8 cellular contexts compared by ENCODE assay signal in genomic region chr3:73432021-73432722, GRCh38.
DNase-seq lines count a peak whose midpoint lies in the region; ATAC-seq and TF ChIP-seq lines count a peak whose summit lies in the region.

No MANE protein-coding gene starts in this region.

- intact Hi-C loops in activated CD4-positive, alpha-beta T cell treated with anti-CD3 and anti-CD28 coated beads, Interleukin-2, amount 10 ng/mL, durations not matched to agents 24 days and 14 days (cut with micrococcal nuclease) = no loop called here
- intact Hi-C loops in right cardiac atrium (cut with DNase I) = loop anchor here (5.0 to 10.0 kb wide), 2 partner anchors 327 to 330 kb away; no protein-coding TSS in a partner anchor

- H3K4me3 Mint-ChIP-seq in activated CD4-positive, alpha-beta T cell treated with anti-CD3 and anti-CD28 coated beads, Interleukin-2, amount 10 ng/mL, durations not matched to agents 24 days and 14 days = no peak overlapping the region
- no peak overlapping the region for H3K4me3 Mint-ChIP-seq in activated T-helper 17 cell treated with anti-CD3 and anti-CD28 coated beads, Interleukin-2, amount 50 U/mL, for 72 hours

- H3K9me3 Mint-ChIP-seq in activated CD4-positive, alpha-beta T cell treated with anti-CD3 and anti-CD28 coated beads, Interleukin-2, amount 10 ng/mL, durations not matched to agents 24 days and 14 days = no peaks in the 10 kb centered on the region
- no peaks in the 10 kb centered on the region for H3K9me3 Mint-ChIP-seq in activated T-helper 17 cell treated with anti-CD3 and anti-CD28 coated beads, Interleukin-2, amount 50 U/mL, for 72 hours

- H3K4me1 ChIP-seq in right cardiac atrium (ENCODE audit: control insufficient read depth, insufficient read depth, low read length) = peaks cover 3% of the 10 kb centered on the region

- H3K27me3 ChIP-seq in right cardiac atrium (ENCODE audit: control insufficient read depth, insufficient read depth) = no peaks in the 10 kb centered on the region

- H3K27ac Mint-ChIP-seq in activated CD4-positive, alpha-beta T cell treated with anti-CD3 and anti-CD28 coated beads, Interleukin-2, amount 10 ng/mL, durations not matched to agents 24 days and 14 days = no peak overlapping the region
- H3K27ac Mint-ChIP-seq in activated T-helper 17 cell treated with anti-CD3 and anti-CD28 coated beads, Interleukin-2, amount 50 U/mL, for 72 hours = no peak overlapping the region

- H3K27me3 Mint-ChIP-seq in activated CD4-positive, alpha-beta T cell treated with anti-CD3 and anti-CD28 coated beads, Interleukin-2, amount 10 ng/mL, durations not matched to agents 24 days and 14 days = peaks cover 2% of the 10 kb centered on the region
- peaks cover 4% of the 10 kb centered on the region for H3K27me3 Mint-ChIP-seq in activated T-helper 17 cell treated with anti-CD3 and anti-CD28 coated beads, Interleukin-2, amount 50 U/mL, for 72 hours

- 46% methylated on average over 9 of the region's 9 CpGs for WGBS in right cardiac atrium

- DNase-seq in activated CD4-positive, alpha-beta T cell treated with anti-CD3 and anti-CD28 coated beads, Interleukin-2, amount 10 ng/mL, durations not matched to agents 24 days and 14 days = peak; percentile 60
- no peak for DNase-seq in activated CD4-positive, alpha-beta T cell treated with anti-CD3 and anti-CD28 coated beads for 48 hours
- DNase-seq in KBM-7 = peak; percentile 49
- DNase-seq in right cardiac atrium = peak in 1 of 3 donors; percentile 65
- DNase-seq in superior temporal gyrus (ENCODE audit: extremely low spot score) = peak; percentile 73

- no peaks in the 10 kb centered on the region for H3K9me3 ChIP-seq in right cardiac atrium (ENCODE audit: control insufficient read depth, low read length)

- H3K36me3 Mint-ChIP-seq in activated CD4-positive, alpha-beta T cell treated with anti-CD3 and anti-CD28 coated beads, Interleukin-2, amount 10 ng/mL, durations not matched to agents 24 days and 14 days (ENCODE audit: low read depth) = no peaks in the 10 kb centered on the region
- H3K36me3 Mint-ChIP-seq in activated T-helper 17 cell treated with anti-CD3 and anti-CD28 coated beads, Interleukin-2, amount 50 U/mL, for 72 hours (ENCODE audit: low read depth) = no peaks in the 10 kb centered on the region

- no peaks in the 10 kb centered on the region for H3K4me1 Mint-ChIP-seq in activated CD4-positive, alpha-beta T cell treated with anti-CD3 and anti-CD28 coated beads, Interleukin-2, amount 10 ng/mL, durations not matched to agents 24 days and 14 days
- H3K4me1 Mint-ChIP-seq in activated T-helper 17 cell treated with anti-CD3 and anti-CD28 coated beads, Interleukin-2, amount 50 U/mL, for 72 hours = no peaks in the 10 kb centered on the region

- ATAC-seq in right cardiac atrium (peak; percentile 29 to 39), GM19452 (IDR thresholded peaks at IDR 0.05; ENCODE audit: unreplicated experiment) (no peak)
- ATAC-seq in activated T-helper 17 cell treated with anti-CD3 and anti-CD28 coated beads, Interleukin-2, amount 50 U/mL, for 72 hours (replicated peaks) = no peak

- H3K4me3 ChIP-seq in right cardiac atrium (ENCODE audit: low read length) = no peak overlapping the region

- in situ Hi-C loops in KBM-7 (cut with MboI; ENCODE audit: low pct_unique_long_range_greater_than_20kb, low sequenced_read_pairs) = loop anchor here (25.0 kb wide), 1 partner anchor 320 kb away; no protein-coding TSS in a partner anchor

- TF ChIP-seq CTCF in VCaP (conservative IDR thresholded peaks at IDR 0.05) = peak; percentile 90

- H3K27ac ChIP-seq in VCaP = no peak overlapping the region
- no peak overlapping the region for H3K27ac ChIP-seq in right cardiac atrium (ENCODE audit: low read length)

Comparison
In these comparisons a context has a peak if more than half of its experiments do, and no peak if none do; other contexts are left out.
1. ATAC-seq: peak in right cardiac atrium (2 of 2); none in GM19452 (single experiment) and activated T-helper 17 cell treated with anti-CD3 and anti-CD28 coated beads, Interleukin-2, amount 50 U/mL, for 72 hours (single experiment).